In the genomic region with DNA sequence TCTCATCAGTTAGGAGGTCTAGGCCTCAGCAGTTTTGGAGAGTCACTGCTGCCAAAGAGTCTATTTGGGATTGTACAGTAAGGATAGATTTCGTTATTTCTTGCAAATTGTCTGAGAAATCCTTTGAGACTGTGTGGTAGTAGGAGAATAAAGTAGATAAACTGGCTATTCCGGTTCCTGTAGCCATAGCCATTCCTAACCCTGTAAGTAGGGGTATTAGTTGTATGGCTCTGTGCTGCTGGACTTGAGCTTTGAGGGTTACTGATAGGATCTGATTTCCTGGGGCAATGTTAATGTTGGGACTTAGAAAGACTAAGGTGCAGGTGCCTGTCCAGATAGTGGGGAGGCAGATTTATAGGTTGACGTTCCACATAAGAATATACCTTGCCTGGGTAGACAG, we compare ENCODE assay signal across 24 cellular contexts.
"Had no signal": no experiment of that assay in that cellular context is flagged by ENCODE, and none has a peak within 500 bp of the region (broad histone marks: within the 10 kb centered on the region; RNA-seq: fewer than 3 reads in every experiment).

No MANE protein-coding gene starts in this region.

- DNase-seq: activated B cell treated with CpG ODN at 0.5 μM for 24 hours; activated CD4-positive, alpha-beta T cell treated with anti-CD3 and anti-CD28 coated beads for 1 hour; activated CD4-positive, alpha-beta T cell treated with anti-CD3 and anti-CD28 coated beads, Interleukin-2, amount 10 ng/mL, durations not matched to agents 24 days and 14 days; activated CD4-positive, alpha-beta T cell treated with anti-CD3 and anti-CD28 coated beads, Interleukin-2, amount 50 U/mL, for 48 hours; activated CD8-positive, alpha-beta memory T cell treated with anti-CD3 and anti-CD28 coated beads, Interleukin-2, amount 10 ng/mL, durations not matched to agents 7 days and 5 days; activated effector memory CD4-positive, alpha-beta T cell treated with Interleukin-2 at 50 U/mL for 16 hours; activated naive CD4-positive, alpha-beta T cell; activated T-cell treated with anti-CD3 and anti-CD28 coated beads, Interleukin-2, amount 50 U/mL, for 24 hours; aorta; cerebellar nuclear complex; Kasumi-1; NCI-H1048; NCI-H1417; NCI-H1930; NCI-H2107; NCI-H2171 treated with DMSO at 0.1 percent for 48 hours; NCI-H226; SHP77 treated with DMSO at 0.1 percent for 48 hours; T-cell; T-helper 2 cell; T1000 had no signal

- H3K9me3 Mint-ChIP-seq: activated naive CD4-positive, alpha-beta T cell treated with anti-CD3 and anti-CD28 coated beads, Interleukin-2, amount 50 U/mL, for 24 hours; activated T-cell treated with anti-CD3 and anti-CD28 coated beads, Interleukin-2, amount 50 U/mL, for 24 hours; T-cell had no signal

- H3K4me3 Mint-ChIP-seq: activated B cell treated with CpG ODN at 0.5 μM for 24 hours; activated CD4-positive, alpha-beta T cell treated with anti-CD3 and anti-CD28 coated beads, Interleukin-2, amount 10 ng/mL, durations not matched to agents 24 days and 14 days; activated CD8-positive, alpha-beta memory T cell treated with anti-CD3 and anti-CD28 coated beads, Interleukin-2, amount 10 ng/mL, durations not matched to agents 7 days and 5 days; activated naive CD4-positive, alpha-beta T cell treated with anti-CD3 and anti-CD28 coated beads, Interleukin-2, amount 50 U/mL, for 24 hours; activated T-cell treated with anti-CD3 and anti-CD28 coated beads, Interleukin-2, amount 50 U/mL, for 24 hours; activated T-helper 1 cell treated with anti-CD3 and anti-CD28 coated beads, Interleukin-12 subunit alpha, Interleukin-12 subunit beta, Interleukin-2, Interleukin-4 antibody, amounts not matched to agents 30 ng/mL and 10 ng/mL and 1 ng/mL, durations not matched to agents 14 hours and 24 hours and 36 hours; T-cell had no signal

- H3K4me3 ChIP-seq: SK-N-MC had no signal

- H3K27ac Mint-ChIP-seq: activated B cell treated with CpG ODN at 0.5 μM for 24 hours; activated CD4-positive, alpha-beta T cell treated with anti-CD3 and anti-CD28 coated beads, Interleukin-2, amount 10 ng/mL, durations not matched to agents 24 days and 14 days; activated CD8-positive, alpha-beta memory T cell treated with anti-CD3 and anti-CD28 coated beads, Interleukin-2, amount 10 ng/mL, durations not matched to agents 7 days and 5 days; activated naive CD4-positive, alpha-beta T cell treated with anti-CD3 and anti-CD28 coated beads, Interleukin-2, amount 50 U/mL, for 24 hours; activated T-cell treated with anti-CD3 and anti-CD28 coated beads, Interleukin-2, amount 50 U/mL, for 24 hours; activated T-helper 1 cell treated with anti-CD3 and anti-CD28 coated beads, Interleukin-12 subunit alpha, Interleukin-12 subunit beta, Interleukin-2, Interleukin-4 antibody, amounts not matched to agents 30 ng/mL and 10 ng/mL and 1 ng/mL, durations not matched to agents 14 hours and 24 hours and 36 hours; T-cell had no signal

- ATAC-seq: activated CD8-positive, alpha-beta memory T cell treated with anti-CD3 and anti-CD28 coated beads, Interleukin-2, amount 10 ng/mL, durations not matched to agents 7 days and 5 days; T-cell had no signal

- H3K4me1 Mint-ChIP-seq: activated B cell treated with CpG ODN at 0.5 μM for 24 hours; activated CD4-positive, alpha-beta T cell treated with anti-CD3 and anti-CD28 coated beads, Interleukin-2, amount 10 ng/mL, durations not matched to agents 24 days and 14 days; activated CD8-positive, alpha-beta memory T cell treated with anti-CD3 and anti-CD28 coated beads, Interleukin-2, amount 10 ng/mL, durations not matched to agents 7 days and 5 days; activated naive CD4-positive, alpha-beta T cell treated with anti-CD3 and anti-CD28 coated beads, Interleukin-2, amount 50 U/mL, for 24 hours; T-cell had no signal

- H3K27me3 Mint-ChIP-seq: activated B cell treated with CpG ODN at 0.5 μM for 24 hours; activated CD4-positive, alpha-beta T cell treated with anti-CD3 and anti-CD28 coated beads, Interleukin-2, amount 10 ng/mL, durations not matched to agents 24 days and 14 days; activated CD8-positive, alpha-beta memory T cell treated with anti-CD3 and anti-CD28 coated beads, Interleukin-2, amount 10 ng/mL, durations not matched to agents 7 days and 5 days; activated naive CD4-positive, alpha-beta T cell treated with anti-CD3 and anti-CD28 coated beads, Interleukin-2, amount 50 U/mL, for 24 hours; T-cell had no signal

- H3K36me3 Mint-ChIP-seq: T-cell had no signal
